1 cellular context compared by ENCODE assay signal in genomic region chr14:70317969-70318634, GRCh38.
TF ChIP-seq lines count a peak whose summit lies in the region.

No MANE protein-coding gene starts in this region.

TF ChIP-seq in SK-N-SH, 30 proteins besides CTCF, POLR2A, EP300 and RAD21 (continued from another document):
- TF ChIP-seq SMC3 (IDR thresholded peaks at IDR 0.05; ENCODE audit: low read depth, low read length) (peak; percentile 80), CHD2 (IDR thresholded peaks at IDR 0.05; ENCODE audit: low read length, partially characterized antibody) (no peak), REST (IDR thresholded peaks at IDR 0.05; ENCODE audit: low read depth, low read length) (no peak)
TF ChIP-seq in SK-N-SH: peak in this region for 2.
